20 cellular contexts compared by ENCODE assay signal in genomic region chr6:42796171-42796570, GRCh38.
"Had no signal": no experiment of that assay in that cellular context is flagged by ENCODE, and none has a peak within 500 bp of the region (broad histone marks: within the 10 kb centered on the region; RNA-seq: fewer than 3 reads in every experiment).

No MANE protein-coding gene starts in this region.

- H3K36me3 ChIP-seq: cardiac muscle cell, left lung, right lobe of liver, transverse colon had no signal

- DNase-seq: activated CD4-positive, alpha-beta memory T cell treated with anti-CD3 and anti-CD28 coated beads for 36 hours; activated CD4-positive, alpha-beta T cell treated with anti-CD3 and anti-CD28 coated beads for 48 hours; activated effector memory CD4-positive, alpha-beta T cell treated with anti-CD3 and anti-CD28 coated beads, Interleukin-2, amount 50 U/mL, for 16 hours; activated naive CD4-positive, alpha-beta T cell treated with anti-CD3 and anti-CD28 coated beads, Interleukin-2, amount 50 U/mL, for 16 hours; activated T-cell treated with anti-CD3 and anti-CD28 coated beads, Interleukin-2, amount 50 U/mL, for 48 hours; anterior cingulate cortex; body of pancreas; effector CD4-positive, alpha-beta T cell; foreskin keratinocyte; left lung; midbrain; nephron progenitor cell; right lobe of liver; stimulated activated CD4-positive, alpha-beta T cell treated with anti-CD3 and anti-CD28 coated beads, Interleukin-2, amount 100 ng/mL, for 24 hours; stimulated activated naive B cell treated with anti-CD40 and anti-IgM and Interleukin-4, amounts not matched to agents 10 μg/mL and 1 μg/mL and 100 μg/mL, for 72 hours; transverse colon had no signal

- FAIRE-seq: urothelium cell line had no signal

- H3K27me3 ChIP-seq: body of pancreas, cardiac muscle cell, foreskin keratinocyte, left lung, right lobe of liver, transverse colon had no signal

- H3K27ac Mint-ChIP-seq: activated CD4-positive, alpha-beta memory T cell treated with anti-CD3 and anti-CD28 coated beads for 36 hours; dendritic cell treated with granulocyte-macrophage colony-stimulating factor and Interleukin-4, amounts not matched to agents 40 ng/mL and 50 ng/mL, for 4 days; nephron progenitor cell; stimulated activated naive B cell treated with anti-CD40 and anti-IgM and Interleukin-4, amounts not matched to agents 10 μg/mL and 1 μg/mL and 100 μg/mL, for 72 hours had no signal

- H3K9me3 Mint-ChIP-seq: activated CD4-positive, alpha-beta memory T cell treated with anti-CD3 and anti-CD28 coated beads for 36 hours; dendritic cell treated with granulocyte-macrophage colony-stimulating factor and Interleukin-4, amounts not matched to agents 40 ng/mL and 50 ng/mL, for 4 days; nephron progenitor cell; stimulated activated naive B cell treated with anti-CD40 and anti-IgM and Interleukin-4, amounts not matched to agents 10 μg/mL and 1 μg/mL and 100 μg/mL, for 72 hours had no signal

- ATAC-seq: body of pancreas; foreskin keratinocyte; left lung; right lobe of liver; stimulated activated naive B cell treated with anti-CD40 and anti-IgM and Interleukin-4, amounts not matched to agents 10 μg/mL and 1 μg/mL and 100 μg/mL, for 72 hours had no signal

- H3K27me3 Mint-ChIP-seq: activated CD4-positive, alpha-beta memory T cell treated with anti-CD3 and anti-CD28 coated beads for 36 hours; dendritic cell treated with granulocyte-macrophage colony-stimulating factor and Interleukin-4, amounts not matched to agents 40 ng/mL and 50 ng/mL, for 4 days; stimulated activated naive B cell treated with anti-CD40 and anti-IgM and Interleukin-4, amounts not matched to agents 10 μg/mL and 1 μg/mL and 100 μg/mL, for 72 hours had no signal

- H3K4me1 ChIP-seq: right lobe of liver had no signal

- H3K27ac ChIP-seq: body of pancreas, cardiac muscle cell, foreskin keratinocyte, left lung, right lobe of liver, skin epidermis, transverse colon had no signal

- H3K9me3 ChIP-seq: body of pancreas, left lung, right lobe of liver, transverse colon had no signal

- H3K4me3 Mint-ChIP-seq: activated CD4-positive, alpha-beta memory T cell treated with anti-CD3 and anti-CD28 coated beads for 36 hours; dendritic cell treated with granulocyte-macrophage colony-stimulating factor and Interleukin-4, amounts not matched to agents 40 ng/mL and 50 ng/mL, for 4 days; nephron progenitor cell; stimulated activated naive B cell treated with anti-CD40 and anti-IgM and Interleukin-4, amounts not matched to agents 10 μg/mL and 1 μg/mL and 100 μg/mL, for 72 hours had no signal

- H3K4me3 ChIP-seq: body of pancreas, cardiac muscle cell, left lung, right lobe of liver, skin epidermis, transverse colon had no signal

- H3K36me3 Mint-ChIP-seq: activated CD4-positive, alpha-beta memory T cell treated with anti-CD3 and anti-CD28 coated beads for 36 hours had no signal
